Comparison of ENCODE assay signal across 19 cellular contexts in the genomic region with DNA sequence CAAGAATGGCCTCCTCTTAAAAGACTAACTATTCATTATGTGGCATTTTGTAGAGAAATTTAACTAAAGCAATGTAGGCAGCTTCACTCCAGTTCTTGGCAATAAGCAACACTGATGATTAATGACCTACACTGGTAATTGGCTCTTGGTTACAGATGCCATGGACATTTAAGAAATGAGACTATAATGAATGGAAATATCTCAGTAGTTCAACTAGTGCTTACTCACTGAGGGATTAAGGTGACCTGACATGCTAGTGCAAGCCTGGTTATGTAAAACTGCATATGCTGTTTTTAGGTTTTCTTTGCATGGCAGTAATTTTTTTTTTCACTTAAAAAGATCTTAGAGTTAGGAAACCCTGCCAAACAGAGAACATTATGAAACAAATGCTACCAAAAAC.
"Had no signal": no experiment of that assay in that cellular context is flagged by ENCODE, and none has a peak within 500 bp of the region (broad histone marks: within the 10 kb centered on the region; RNA-seq: fewer than 3 reads in every experiment).

No MANE protein-coding gene starts in this region.

- H3K9ac ChIP-seq: parathyroid adenoma had no signal

- H3K4me3 ChIP-seq: dorsolateral prefrontal cortex, lower lobe of right lung, tibial artery, vagina had no signal

- H3K4me1 ChIP-seq: lower lobe of right lung, parathyroid adenoma had no signal

- H3K9me3 ChIP-seq: lower lobe of right lung, tibial artery, vagina had no signal

- H2AFZ ChIP-seq: parathyroid adenoma had no signal

- FAIRE-seq: endometrium, small intestine had no signal

- H3K27ac ChIP-seq: lower lobe of right lung, parathyroid adenoma, tibial artery, vagina had no signal

- ATAC-seq: lower lobe of right lung; right cardiac atrium; stimulated activated effector memory CD8-positive, alpha-beta T cell treated with anti-CD3 and anti-CD28 coated beads, Interleukin-12 subunit alpha, Interleukin-12 subunit beta, amount 100 ng/mL, for 72 hours; WTC11 had no signal

- H3K36me3 ChIP-seq: lower lobe of right lung, tibial artery, vagina had no signal

- H3K79me2 ChIP-seq: parathyroid adenoma had no signal

- DNase-seq: activated CD4-positive, alpha-beta T cell treated with anti-CD3 and anti-CD28 coated beads, Interleukin-2, amount 10 ng/mL, durations not matched to agents 7 days and 5 days; activated CD8-positive, alpha-beta memory T cell treated with anti-CD3 and anti-CD28 coated beads for 24 hours; activated naive CD4-positive, alpha-beta T cell treated with anti-CD3 and anti-CD28 coated beads, Interleukin-2, amount 10 ng/mL, durations not matched to agents 7 days and 5 days; activated T-cell treated with anti-CD3 and anti-CD28 coated beads for 4 hours; amniotic stem cell; dorsolateral prefrontal cortex; hypothalamus; left cardiac atrium; lower lobe of right lung; midbrain; naive B cell; right cardiac atrium; small intestine; tibial artery had no signal

- H3K27me3 ChIP-seq: dorsolateral prefrontal cortex, tibial artery, vagina had no signal
